In genomic region chr3:60096403-60096802, GRCh38 we compare ENCODE assay signal across 27 cellular contexts.
DNase-seq lines count a peak whose midpoint lies in the region; ATAC-seq and TF ChIP-seq lines count a peak whose summit lies in the region.
"Had no signal": no experiment of that assay in that cellular context is flagged by ENCODE, and none has a peak within 500 bp of the region (broad histone marks: within the 10 kb centered on the region; RNA-seq: fewer than 3 reads in every experiment).

No MANE protein-coding gene starts in this region.

- peak overlapping the region; percentile 20 for H3K27ac ChIP-seq in mesodermal cell (ENCODE audit: low read depth, low read length, severe bottlenecking)
- H3K27ac ChIP-seq in OCI-LY7 (ENCODE audit: low read depth, low read length, poor library complexity, severe bottlenecking): no peak overlapping the region
- H3K27ac ChIP-seq: C4-2B, KMS-11, RWPE1 had no signal

- H3K4me2 ChIP-seq in OCI-LY7 (ENCODE audit: low read length): no peak overlapping the region
- H3K4me2 ChIP-seq: KMS-11 had no signal

- H3K36me3 Mint-ChIP-seq in endothelial cell (ENCODE audit: low read depth, unreplicated experiment): no peaks in the 10 kb centered on the region
- peaks cover 3% of the 10 kb centered on the region in 2 donors for H3K36me3 Mint-ChIP-seq in stimulated activated naive B cell treated with anti-CD40 and anti-IgM and Interleukin-4, amounts not matched to agents 10 μg/mL and 1 μg/mL and 100 μg/mL, for 72 hours
- no peaks in the 10 kb centered on the region for H3K36me3 Mint-ChIP-seq in natural killer cell
- H3K36me3 Mint-ChIP-seq: CD8-positive, alpha-beta T cell; IgD-negative memory B cell had no signal

- H3K79me2 ChIP-seq in OCI-LY7 (ENCODE audit: insufficient read depth, low read depth, low read length): no peaks in the 10 kb centered on the region

- DNase-seq in astrocyte of the hippocampus (ENCODE audit: low read depth, low spot score) (peak; percentile 37), endothelial cell (ENCODE audit: low spot score) (peak; percentile 9), OCI-LY7 (ENCODE audit: low spot score) (no peak), natural killer cell (no peak)
- no peak for DNase-seq in stimulated activated naive B cell treated with anti-CD40 and anti-IgM and Interleukin-4, amounts not matched to agents 10 μg/mL and 1 μg/mL and 100 μg/mL, for 72 hours
- no peak for DNase-seq in activated T-cell treated with anti-CD3 and anti-CD28 coated beads, Interleukin-2, amount 50 U/mL, for 48 hours
- DNase-seq: Caco-2; CD8-positive, alpha-beta T cell; DMS79; H7; HFFc6; MM.1S; NCI-H1048; NCI-H1417; NCI-H1694 treated with DMSO at 0.1 percent for 48 hours; NCI-H2081; NCI-H2227 treated with DMSO at 0.1 percent for 48 hours; NCI-H510A; NCI-H69; SHP77 had no signal

- H2AFZ ChIP-seq in OCI-LY7 (ENCODE audit: low read length): no peak overlapping the region

- H3K4me1 ChIP-seq in mesodermal cell (ENCODE audit: control insufficient read depth, insufficient read depth, low read length, poor library complexity, severe bottlenecking) (peaks cover 6% of the 10 kb centered on the region), OCI-LY7 (ENCODE audit: insufficient read depth, low read length, poor library complexity, severe bottlenecking) (peaks cover 14% of the 10 kb centered on the region)

- TF ChIP-seq CTCF in endothelial cell (IDR thresholded peaks at IDR 0.05; ENCODE audit: unreplicated experiment): no peak
- no peak for TF ChIP-seq CTCF in OCI-LY7 (conservative IDR thresholded peaks at IDR 0.05; ENCODE audit: low read length)
- TF ChIP-seq CTCF in natural killer cell (IDR thresholded peaks at IDR 0.05): no peak

- H3K27me3 Mint-ChIP-seq in endothelial cell (ENCODE audit: unreplicated experiment): no peaks in the 10 kb centered on the region
- peaks cover 0 to 3% of the 10 kb centered on the region in 2 donors for H3K27me3 Mint-ChIP-seq in stimulated activated naive B cell treated with anti-CD40 and anti-IgM and Interleukin-4, amounts not matched to agents 10 μg/mL and 1 μg/mL and 100 μg/mL, for 72 hours
- peaks cover 0 to 5% of the 10 kb centered on the region in 2 donors for H3K27me3 Mint-ChIP-seq in natural killer cell (ENCODE audit: low read depth in 2 of 2)

- no TSS peak for BruUV-seq in OCI-LY7 (replicated peaks; lab: Mats Ljungman, UMichigan)

- H3K36me3 ChIP-seq in mesodermal cell (ENCODE audit: control insufficient read depth, insufficient read depth, low read length) (no peaks in the 10 kb centered on the region), OCI-LY7 (ENCODE audit: insufficient read depth, low read length) (no peaks in the 10 kb centered on the region)

- H3K27ac Mint-ChIP-seq in endothelial cell (ENCODE audit: unreplicated experiment) (peak overlapping the region; percentile 64), natural killer cell (no peak overlapping the region)
- peak overlapping the region; percentile 20 for H3K27ac Mint-ChIP-seq in stimulated activated naive B cell treated with anti-CD40 and anti-IgM and Interleukin-4, amounts not matched to agents 10 μg/mL and 1 μg/mL and 100 μg/mL, for 72 hours
- H3K27ac Mint-ChIP-seq: B cell; CD8-positive, alpha-beta T cell; HFFc6; IgD-negative memory B cell had no signal

- no peaks in the 10 kb centered on the region for H3K9me3 ChIP-seq in mesodermal cell (ENCODE audit: control insufficient read depth, low read length)
- H3K9me3 ChIP-seq in OCI-LY7 (ENCODE audit: low read length): 0 out of 2 replicates have a peak, but pooled peaks cover 12% of the 10 kb centered on the region
- H3K9me3 ChIP-seq: Caco-2 had no signal

- 91 to 96% methylated on average over 4 of the region's 5 CpGs for WGBS in mesodermal cell (ENCODE audit: insufficient coverage in 2 of 2), 2 experiments

- H3K4me3 ChIP-seq in mesodermal cell (ENCODE audit: extremely low read depth, insufficient read depth, low read length, poor library complexity, severe bottlenecking): no peak overlapping the region
- no peak overlapping the region for H3K4me3 ChIP-seq in OCI-LY7 (ENCODE audit: low read depth, low read length, poor library complexity, severe bottlenecking)

- intact Hi-C loops in OCI-LY7 (cut with micrococcal nuclease; ENCODE audit: unreplicated experiment): no loop called here
- intact Hi-C loops in natural killer cell (cut with micrococcal nuclease): no loop called here

- POLR2A ChIA-PET in OCI-LY7 (lab: Charles Lee): no interaction called here

- CTCF ChIA-PET in OCI-LY7 (lab: Charles Lee; ENCODE audit: unreplicated experiment): no interaction called here

- no peaks in the 10 kb centered on the region for H4K20me1 ChIP-seq in OCI-LY7 (ENCODE audit: insufficient read depth, low read length)

- H3K9me2 ChIP-seq in OCI-LY7 (ENCODE audit: insufficient read depth, low read length): no peaks in the 10 kb centered on the region

- H3K4me1 Mint-ChIP-seq in endothelial cell (ENCODE audit: unreplicated experiment) (peaks cover 15% of the 10 kb centered on the region), natural killer cell (peaks cover 0 to 5% of the 10 kb centered on the region in 2 donors)
- peaks cover 7 to 9% of the 10 kb centered on the region in 2 donors for H3K4me1 Mint-ChIP-seq in stimulated activated naive B cell treated with anti-CD40 and anti-IgM and Interleukin-4, amounts not matched to agents 10 μg/mL and 1 μg/mL and 100 μg/mL, for 72 hours

- ATAC-seq in stimulated activated naive B cell treated with anti-CD40 and anti-IgM and Interleukin-4, amounts not matched to agents 10 μg/mL and 1 μg/mL and 100 μg/mL, for 72 hours (replicated peaks): no peak
- ATAC-seq in natural killer cell: no peak
- ATAC-seq: CD8-positive, alpha-beta T cell; Panc1 had no signal

- H3K9me3 Mint-ChIP-seq in endothelial cell (ENCODE audit: unreplicated experiment) (no peaks in the 10 kb centered on the region), natural killer cell (peaks cover 0 to 2% of the 10 kb centered on the region in 2 donors)
- peaks cover 0 to 3% of the 10 kb centered on the region in 2 donors for H3K9me3 Mint-ChIP-seq in stimulated activated naive B cell treated with anti-CD40 and anti-IgM and Interleukin-4, amounts not matched to agents 10 μg/mL and 1 μg/mL and 100 μg/mL, for 72 hours
- H3K9me3 Mint-ChIP-seq: CD8-positive, alpha-beta T cell had no signal

- H3K4me3 Mint-ChIP-seq in endothelial cell (ENCODE audit: unreplicated experiment) (no peak overlapping the region), natural killer cell (no peak overlapping the region)
- no peak overlapping the region for H3K4me3 Mint-ChIP-seq in stimulated activated naive B cell treated with anti-CD40 and anti-IgM and Interleukin-4, amounts not matched to agents 10 μg/mL and 1 μg/mL and 100 μg/mL, for 72 hours
- H3K4me3 Mint-ChIP-seq: B cell; CD8-positive, alpha-beta T cell; HFFc6; IgD-negative memory B cell had no signal

Comparison
In these comparisons a context has a peak if more than half of its experiments do, and no peak if none do; other contexts are left out.
1. DNase-seq: peak in astrocyte of the hippocampus (single experiment) and endothelial cell (single experiment); none in stimulated activated naive B cell treated with anti-CD40 and anti-IgM and Interleukin-4, amounts not matched to agents 10 μg/mL and 1 μg/mL and 100 μg/mL, for 72 hours (single experiment), OCI-LY7 (single experiment), activated T-cell treated with anti-CD3 and anti-CD28 coated beads, Interleukin-2, amount 50 U/mL, for 48 hours (0 of 2) and natural killer cell (single experiment).
2. H3K27ac Mint-ChIP-seq: peak in endothelial cell (single experiment) and stimulated activated naive B cell treated with anti-CD40 and anti-IgM and Interleukin-4, amounts not matched to agents 10 μg/mL and 1 μg/mL and 100 μg/mL, for 72 hours (single experiment); none in natural killer cell (0 of 2).